1 cellular context compared by ENCODE assay signal in the genomic region with DNA sequence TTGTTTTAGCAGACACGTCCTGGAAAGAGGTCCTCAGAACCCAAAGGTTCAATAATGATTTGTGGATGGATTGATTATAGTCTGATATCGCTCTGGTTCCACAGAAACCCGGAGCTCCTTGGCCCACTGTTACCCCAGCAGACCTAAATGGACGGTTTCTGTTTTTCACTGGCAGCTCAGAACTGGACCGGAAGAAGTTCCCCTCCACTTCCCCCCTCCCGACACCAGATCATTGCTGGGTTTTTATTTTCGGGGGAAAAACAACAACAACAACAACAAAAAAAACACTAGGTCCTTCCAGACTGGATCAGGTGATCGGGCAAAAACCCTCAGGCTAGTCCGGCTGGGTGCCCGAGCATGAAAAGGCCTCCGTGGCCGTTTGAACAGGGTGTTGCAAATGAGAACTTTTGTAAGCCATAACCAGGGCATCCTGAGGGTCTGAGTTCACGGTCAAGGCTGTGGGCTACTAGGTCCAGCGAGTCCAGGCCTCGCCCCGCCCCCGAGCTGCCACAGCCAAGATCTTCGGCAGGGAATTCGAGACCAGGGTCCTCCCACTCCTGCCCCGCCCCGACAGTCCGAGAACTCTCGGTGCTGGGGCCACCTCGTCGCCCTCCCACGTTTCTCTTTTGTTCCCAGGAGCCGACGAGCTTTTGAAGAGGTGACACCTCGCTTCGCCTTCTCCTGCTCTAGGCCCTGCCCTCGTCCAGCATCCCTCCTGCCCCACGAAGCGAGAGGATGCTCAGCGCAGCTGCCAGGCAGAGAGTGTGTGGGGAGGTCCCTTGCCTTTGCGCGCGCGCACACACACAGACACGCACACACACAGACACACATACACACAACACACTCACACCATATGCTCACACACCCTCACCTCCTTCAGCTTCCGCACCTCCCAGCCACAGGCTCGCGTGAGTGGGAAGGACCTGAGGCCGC.
TF ChIP-seq lines count a peak whose summit lies in the region.

No MANE protein-coding gene starts in this region.

TF ChIP-seq in GM23338, 12 proteins besides CTCF, POLR2A, EP300 and RAD21 (continued from another document):
- TF ChIP-seq ZNF462 (CRISPR knock-in tag; IDR thresholded peaks at IDR 0.05), result no peak
- TF ChIP-seq STAT1 (IDR thresholded peaks at IDR 0.05; ENCODE audit: unreplicated experiment), result no peak
- TF ChIP-seq, protein P1, sequence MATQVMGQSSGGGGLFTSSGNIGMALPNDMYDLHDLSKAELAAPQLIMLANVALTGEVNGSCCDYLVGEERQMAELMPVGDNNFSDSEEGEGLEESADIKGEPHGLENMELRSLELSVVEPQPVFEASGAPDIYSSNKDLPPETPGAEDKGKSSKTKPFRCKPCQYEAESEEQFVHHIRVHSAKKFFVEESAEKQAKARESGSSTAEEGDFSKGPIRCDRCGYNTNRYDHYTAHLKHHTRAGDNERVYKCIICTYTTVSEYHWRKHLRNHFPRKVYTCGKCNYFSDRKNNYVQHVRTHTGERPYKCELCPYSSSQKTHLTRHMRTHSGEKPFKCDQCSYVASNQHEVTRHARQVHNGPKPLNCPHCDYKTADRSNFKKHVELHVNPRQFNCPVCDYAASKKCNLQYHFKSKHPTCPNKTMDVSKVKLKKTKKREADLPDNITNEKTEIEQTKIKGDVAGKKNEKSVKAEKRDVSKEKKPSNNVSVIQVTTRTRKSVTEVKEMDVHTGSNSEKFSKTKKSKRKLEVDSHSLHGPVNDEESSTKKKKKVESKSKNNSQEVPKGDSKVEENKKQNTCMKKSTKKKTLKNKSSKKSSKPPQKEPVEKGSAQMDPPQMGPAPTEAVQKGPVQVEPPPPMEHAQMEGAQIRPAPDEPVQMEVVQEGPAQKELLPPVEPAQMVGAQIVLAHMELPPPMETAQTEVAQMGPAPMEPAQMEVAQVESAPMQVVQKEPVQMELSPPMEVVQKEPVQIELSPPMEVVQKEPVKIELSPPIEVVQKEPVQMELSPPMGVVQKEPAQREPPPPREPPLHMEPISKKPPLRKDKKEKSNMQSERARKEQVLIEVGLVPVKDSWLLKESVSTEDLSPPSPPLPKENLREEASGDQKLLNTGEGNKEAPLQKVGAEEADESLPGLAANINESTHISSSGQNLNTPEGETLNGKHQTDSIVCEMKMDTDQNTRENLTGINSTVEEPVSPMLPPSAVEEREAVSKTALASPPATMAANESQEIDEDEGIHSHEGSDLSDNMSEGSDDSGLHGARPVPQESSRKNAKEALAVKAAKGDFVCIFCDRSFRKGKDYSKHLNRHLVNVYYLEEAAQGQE (IDR thresholded peaks at IDR 0.05; ENCODE audit: unreplicated experiment), result no peak
- no peak for TF ChIP-seq CREB1 (CRISPR knock-in tag; IDR thresholded peaks at IDR 0.05; ENCODE audit: low read depth)
- TF ChIP-seq EZH2phosphoT487 (IDR thresholded peaks at IDR 0.05; ENCODE audit: unreplicated experiment), result no peak
- no peak for TF ChIP-seq JUNB (IDR thresholded peaks at IDR 0.05; ENCODE audit: unreplicated experiment)
- TF ChIP-seq POLR2AphosphoS5 (IDR thresholded peaks at IDR 0.05; ENCODE audit: low read depth), result no peak
